26 cellular contexts compared by ENCODE assay signal in the genomic region with DNA sequence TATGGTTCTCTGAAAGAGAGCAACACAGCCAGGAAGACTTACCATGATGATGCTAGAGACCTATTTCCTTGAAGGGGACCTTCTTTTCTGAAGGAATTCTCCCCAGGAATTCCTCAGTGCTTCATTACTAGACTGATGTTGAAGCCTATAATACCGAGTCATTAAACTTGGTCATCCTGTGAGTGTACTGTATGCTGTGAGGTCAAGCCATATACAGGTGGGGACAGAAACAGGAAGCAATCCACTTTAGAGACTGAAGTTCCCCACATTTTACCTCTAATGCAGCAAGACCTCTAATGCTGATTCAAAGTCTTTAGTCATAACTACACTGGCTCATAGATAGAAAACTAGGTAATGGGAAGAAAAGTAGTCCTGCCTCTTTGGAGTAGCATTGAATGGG.
"Had no signal": no experiment of that assay in that cellular context is flagged by ENCODE, and none has a peak within 500 bp of the region (broad histone marks: within the 10 kb centered on the region; RNA-seq: fewer than 3 reads in every experiment).

No MANE protein-coding gene starts in this region.

- H3K4me1 ChIP-seq: adrenal gland, colonic mucosa had no signal

- DNase-seq: activated CD4-positive, alpha-beta memory T cell treated with anti-CD3 and anti-CD28 coated beads for 36 hours; activated CD4-positive, alpha-beta T cell treated with anti-CD3 and anti-CD28 coated beads for 1 hour; activated CD4-positive, alpha-beta T cell treated with anti-CD3 and anti-CD28 coated beads for 48 hours; activated CD8-positive, alpha-beta memory T cell treated with anti-CD3 and anti-CD28 coated beads, Interleukin-2, amount 10 ng/mL, durations not matched to agents 7 days and 5 days; activated CD8-positive, alpha-beta memory T cell treated with anti-CD3 and anti-CD28 coated beads, Interleukin-2, amount 50 U/mL, for 4 hours; activated CD8-positive, alpha-beta T cell treated with anti-CD3 and anti-CD28 coated beads, Interleukin-2, amount 10 ng/mL, durations not matched to agents 7 days and 5 days; activated effector memory CD4-positive, alpha-beta T cell treated with anti-CD3 and anti-CD28 coated beads, Interleukin-2, amount 50 U/mL, for 16 hours; activated naive CD4-positive, alpha-beta T cell treated with anti-CD3 and anti-CD28 coated beads for 36 hours; activated naive CD8-positive, alpha-beta T cell treated with anti-CD3 and anti-CD28 coated beads for 36 hours; activated naive CD8-positive, alpha-beta T cell treated with anti-CD3 and anti-CD28 coated beads, Interleukin-2, amount 50 U/mL, for 24 hours; activated T-cell treated with anti-CD3 and anti-CD28 coated beads, Interleukin-2, amount 50 U/mL, for 1 hour; activated T-cell treated with anti-CD3 and anti-CD28 coated beads, Interleukin-2, amount 50 U/mL, for 48 hours; adrenal gland; amygdala; aorta; body of pancreas; central memory CD4-positive, alpha-beta T cell; cerebellar nuclear complex; colonic mucosa; effector CD8-positive, alpha-beta T cell; foreskin fibroblast; head of caudate nucleus; T-helper 2 cell had no signal

- H3K36me3 ChIP-seq: adrenal gland, cardiac muscle cell, colonic mucosa had no signal

- H3K27ac ChIP-seq: adrenal gland, body of pancreas, cardiac muscle cell, colonic mucosa had no signal

- H3K4me3 ChIP-seq: adrenal gland, body of pancreas, cardiac muscle cell, colonic mucosa had no signal

- H3K9me3 ChIP-seq: adrenal gland, body of pancreas, colonic mucosa had no signal

- ATAC-seq: activated CD8-positive, alpha-beta memory T cell treated with anti-CD3 and anti-CD28 coated beads, Interleukin-2, amount 10 ng/mL, durations not matched to agents 7 days and 5 days; activated CD8-positive, alpha-beta T cell treated with anti-CD3 and anti-CD28 coated beads, Interleukin-2, amount 10 ng/mL, durations not matched to agents 7 days and 5 days; activated naive CD8-positive, alpha-beta T cell treated with anti-CD3 and anti-CD28 coated beads, Interleukin-2, amount 50 U/mL, for 24 hours; body of pancreas; esophagus mucosa; WTC11 had no signal

- H3K27me3 ChIP-seq: adrenal gland, body of pancreas, colonic mucosa had no signal
